ENCODE assay signal across 8 cellular contexts in the genomic region with DNA sequence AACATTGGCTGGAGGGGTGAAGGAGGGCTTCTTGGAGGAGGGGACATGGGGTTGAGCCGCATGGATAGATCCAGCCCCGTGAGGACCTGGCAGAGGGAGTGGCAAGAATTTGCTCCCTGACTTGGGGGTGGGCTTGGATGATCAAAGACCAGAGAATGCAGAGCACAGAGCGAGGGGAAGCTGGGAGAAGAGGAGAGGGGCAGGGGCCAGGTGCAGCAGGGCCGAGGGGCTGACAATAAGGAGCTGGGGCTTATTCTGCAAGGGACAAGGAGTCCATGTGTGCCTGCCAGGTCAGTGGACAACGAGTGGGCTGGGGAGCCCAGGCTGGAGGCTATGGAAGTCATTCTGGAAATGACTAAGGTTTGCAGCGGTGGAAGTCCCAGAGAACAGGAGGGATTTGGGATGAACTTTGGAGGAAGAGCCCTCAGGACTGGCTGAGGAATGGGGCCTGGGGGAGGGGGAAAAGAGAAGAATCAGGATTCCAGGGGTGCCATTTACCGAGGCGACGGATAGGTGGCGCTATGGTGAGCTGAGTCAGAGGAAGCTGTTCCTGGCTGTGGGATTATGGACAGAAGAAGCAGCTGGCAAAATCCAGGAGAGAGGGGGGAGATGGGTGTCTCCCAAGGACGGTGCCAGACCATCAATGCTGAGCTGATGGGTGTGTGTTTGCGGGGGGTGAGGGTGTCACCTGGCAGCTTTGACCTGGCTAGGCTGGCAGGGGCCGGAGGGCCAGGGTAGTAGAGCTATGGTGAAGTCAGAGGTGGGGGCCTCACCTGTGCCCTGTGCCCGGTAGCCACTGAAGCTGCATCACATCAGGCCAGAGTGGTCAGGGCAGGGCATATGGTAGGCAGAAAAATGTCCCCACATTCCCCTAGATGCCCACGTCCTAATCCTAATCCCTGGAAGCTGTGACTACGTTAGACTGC. TPM values are rescaled to one million over a fixed set of nuclear protein-coding genes. Genes with fewer than 3 reads are reported as not detected.
DNase-seq lines count a peak whose midpoint lies in the region; ATAC-seq and TF ChIP-seq lines count a peak whose summit lies in the region.

No MANE protein-coding gene starts in this region.

- H3K9me3 Mint-ChIP-seq in MCF 10A (ENCODE audit: unreplicated experiment): no peaks in the 10 kb centered on the region
- H3K9me3 Mint-ChIP-seq in stimulated activated naive B cell treated with anti-CD40 and anti-IgM and Interleukin-4, amounts not matched to agents 10 μg/mL and 1 μg/mL and 100 μg/mL, for 72 hours: no peaks in the 10 kb centered on the region

- peaks cover 10% of the 10 kb centered on the region for H3K4me1 Mint-ChIP-seq in MCF 10A (ENCODE audit: insufficient read depth, unreplicated experiment)
- peaks cover 20 to 36% of the 10 kb centered on the region in 2 donors for H3K4me1 Mint-ChIP-seq in stimulated activated naive B cell treated with anti-CD40 and anti-IgM and Interleukin-4, amounts not matched to agents 10 μg/mL and 1 μg/mL and 100 μg/mL, for 72 hours

- TF ChIP-seq CTCF in GM12872 (IDR thresholded peaks at IDR 0.05; ENCODE audit: insufficient read depth, low read depth, low read length): peak; percentile 77
- peak; percentile 71 for TF ChIP-seq CTCF in MCF 10A (IDR thresholded peaks at IDR 0.05; ENCODE audit: unreplicated experiment)
- peak; percentile 83 for TF ChIP-seq CTCF in kidney epithelial cell (IDR thresholded peaks at IDR 0.05; ENCODE audit: insufficient read depth, low read length, poor library complexity, severe bottlenecking)

- H3K27ac Mint-ChIP-seq in MCF 10A (ENCODE audit: low read depth, unreplicated experiment): no peak overlapping the region
- H3K27ac Mint-ChIP-seq in stimulated activated naive B cell treated with anti-CD40 and anti-IgM and Interleukin-4, amounts not matched to agents 10 μg/mL and 1 μg/mL and 100 μg/mL, for 72 hours: no peak overlapping the region

- DNase-seq in AML-193 (lab: John Stamatoyannopoulos, UW) (peak; percentile 4), NCI-H526 treated with DMSO at 0.1 percent for 48 hours (lab: John Stamatoyannopoulos, UW) (peak; percentile 23), MCF 10A (ENCODE audit: unreplicated experiment) (peak; percentile 63), kidney epithelial cell (ENCODE audit: low read depth) (peak; percentile 10), activated gamma-delta T cell treated with Interleukin-2 at 50 U/mL for 16 hours (no peak)
- no peak for DNase-seq in stimulated activated naive B cell treated with anti-CD40 and anti-IgM and Interleukin-4, amounts not matched to agents 10 μg/mL and 1 μg/mL and 100 μg/mL, for 72 hours

- no peaks in the 10 kb centered on the region for H3K27me3 Mint-ChIP-seq in MCF 10A (ENCODE audit: insufficient read depth, unreplicated experiment)
- H3K27me3 Mint-ChIP-seq in stimulated activated naive B cell treated with anti-CD40 and anti-IgM and Interleukin-4, amounts not matched to agents 10 μg/mL and 1 μg/mL and 100 μg/mL, for 72 hours: peaks cover 32 to 44% of the 10 kb centered on the region in 2 donors

- no peak overlapping the region for H3K4me3 ChIP-seq in kidney epithelial cell (ENCODE audit: low read depth, low read length)

- CTCF ChIA-PET in MCF 10A (lab: Yijun Ruan, JAX): interaction anchor here (0.6 to 3.3 kb wide), 51 partner anchors 9 to 1310 kb away, joined by 3 to 70 read pairs (median 4); no protein-coding TSS in a partner anchor

- H3K27me3 ChIP-seq in kidney epithelial cell (ENCODE audit: control insufficient read depth, insufficient read depth, low read length): no peaks in the 10 kb centered on the region

- POLR2A ChIA-PET in MCF 10A (lab: Yijun Ruan, JAX): interaction anchor here (0.6 to 1.8 kb wide), 2 partner anchors 8 to 10 kb away, joined by 3 read pairs; no protein-coding TSS in a partner anchor

- no peaks in the 10 kb centered on the region for H3K36me3 ChIP-seq in kidney epithelial cell (ENCODE audit: control insufficient read depth, insufficient read depth, low read length)

- BruUV-seq in MCF 10A (replicated peaks; lab: Mats Ljungman, UMichigan): no TSS peak

- ATAC-seq in stimulated activated naive B cell treated with anti-CD40 and anti-IgM and Interleukin-4, amounts not matched to agents 10 μg/mL and 1 μg/mL and 100 μg/mL, for 72 hours (replicated peaks): no peak
- no peak for ATAC-seq in HG03460 (IDR thresholded peaks at IDR 0.05; ENCODE audit: unreplicated experiment)

- no peak overlapping the region for H3K4me3 Mint-ChIP-seq in MCF 10A (ENCODE audit: unreplicated experiment)
- no peak overlapping the region for H3K4me3 Mint-ChIP-seq in stimulated activated naive B cell treated with anti-CD40 and anti-IgM and Interleukin-4, amounts not matched to agents 10 μg/mL and 1 μg/mL and 100 μg/mL, for 72 hours

- H3K36me3 Mint-ChIP-seq in MCF 10A (ENCODE audit: insufficient read depth, unreplicated experiment): peaks cover 16% of the 10 kb centered on the region
- peaks cover 5 to 14% of the 10 kb centered on the region in 2 donors for H3K36me3 Mint-ChIP-seq in stimulated activated naive B cell treated with anti-CD40 and anti-IgM and Interleukin-4, amounts not matched to agents 10 μg/mL and 1 μg/mL and 100 μg/mL, for 72 hours

- intact Hi-C loops in MCF 10A (cut with micrococcal nuclease): loop anchor here (1.0 kb wide), 1 partner anchor 291 kb away; no protein-coding TSS in a partner anchor

RNA-seq across cellular contexts. Expression of a gene that starts 7.8 kb away (rescaled TPM):
- total RNA-seq in MCF 10A (2022) (24.8 and 30.6 TPM in 2 replicates), kidney epithelial cell (50.8 and 59.9 TPM in 2 replicates)

RNA-seq across cellular contexts. Expression of a gene that starts 56.4 kb away (rescaled TPM):
- total RNA-seq in MCF 10A (2022): 5.8 and 6.0 TPM in 2 replicates
- total RNA-seq in kidney epithelial cell: 9.5 and 10.0 TPM in 2 replicates

RNA-seq across cellular contexts. Expression of a gene that starts 56.7 kb away (rescaled TPM):
- total RNA-seq in MCF 10A (2022) (66.8 and 79.8 TPM in 2 replicates), kidney epithelial cell (69.4 and 73.3 TPM in 2 replicates)

Comparison
In these comparisons a context has a peak if more than half of its experiments do, and no peak if none do; other contexts are left out.
1. DNase-seq: peak in AML-193 (2 of 2), NCI-H526 treated with DMSO at 0.1 percent for 48 hours (single experiment), MCF 10A (single experiment) and kidney epithelial cell (single experiment); none in stimulated activated naive B cell treated with anti-CD40 and anti-IgM and Interleukin-4, amounts not matched to agents 10 μg/mL and 1 μg/mL and 100 μg/mL, for 72 hours (single experiment) and activated gamma-delta T cell treated with Interleukin-2 at 50 U/mL for 16 hours (single experiment).
2. Peak in every context shown above with its lines, with median percentiles within 50 percentile points of each other: CTCF ChIP-seq.